1 cellular context compared by ENCODE assay signal in the genomic region with DNA sequence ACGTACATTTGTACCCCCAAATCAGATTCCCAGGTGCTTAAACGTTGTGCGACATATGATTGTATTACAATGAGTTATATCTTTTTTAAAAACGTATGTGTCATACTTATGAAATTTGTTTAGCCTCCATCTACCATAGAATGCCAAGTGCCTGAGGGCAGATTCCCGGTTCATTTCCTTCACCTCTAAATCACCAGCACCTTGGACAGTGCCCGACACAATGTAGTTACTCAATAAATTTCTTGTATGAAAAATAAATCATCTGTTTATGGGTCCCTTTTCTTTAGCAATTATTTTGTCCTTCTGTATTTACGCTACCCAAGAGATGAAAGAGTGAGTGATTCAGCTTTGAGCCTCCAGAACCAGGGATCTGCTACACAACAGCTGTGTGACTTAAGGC.
TF ChIP-seq lines count a peak whose summit lies in the region.

No MANE protein-coding gene starts in this region.

TF ChIP-seq in SK-N-SH treated with all-trans-retinoic acid at 6 μM for 48 hours, 23 proteins besides CTCF, POLR2A, EP300 and RAD21 (continued from another document):
- TF ChIP-seq, protein P1, sequence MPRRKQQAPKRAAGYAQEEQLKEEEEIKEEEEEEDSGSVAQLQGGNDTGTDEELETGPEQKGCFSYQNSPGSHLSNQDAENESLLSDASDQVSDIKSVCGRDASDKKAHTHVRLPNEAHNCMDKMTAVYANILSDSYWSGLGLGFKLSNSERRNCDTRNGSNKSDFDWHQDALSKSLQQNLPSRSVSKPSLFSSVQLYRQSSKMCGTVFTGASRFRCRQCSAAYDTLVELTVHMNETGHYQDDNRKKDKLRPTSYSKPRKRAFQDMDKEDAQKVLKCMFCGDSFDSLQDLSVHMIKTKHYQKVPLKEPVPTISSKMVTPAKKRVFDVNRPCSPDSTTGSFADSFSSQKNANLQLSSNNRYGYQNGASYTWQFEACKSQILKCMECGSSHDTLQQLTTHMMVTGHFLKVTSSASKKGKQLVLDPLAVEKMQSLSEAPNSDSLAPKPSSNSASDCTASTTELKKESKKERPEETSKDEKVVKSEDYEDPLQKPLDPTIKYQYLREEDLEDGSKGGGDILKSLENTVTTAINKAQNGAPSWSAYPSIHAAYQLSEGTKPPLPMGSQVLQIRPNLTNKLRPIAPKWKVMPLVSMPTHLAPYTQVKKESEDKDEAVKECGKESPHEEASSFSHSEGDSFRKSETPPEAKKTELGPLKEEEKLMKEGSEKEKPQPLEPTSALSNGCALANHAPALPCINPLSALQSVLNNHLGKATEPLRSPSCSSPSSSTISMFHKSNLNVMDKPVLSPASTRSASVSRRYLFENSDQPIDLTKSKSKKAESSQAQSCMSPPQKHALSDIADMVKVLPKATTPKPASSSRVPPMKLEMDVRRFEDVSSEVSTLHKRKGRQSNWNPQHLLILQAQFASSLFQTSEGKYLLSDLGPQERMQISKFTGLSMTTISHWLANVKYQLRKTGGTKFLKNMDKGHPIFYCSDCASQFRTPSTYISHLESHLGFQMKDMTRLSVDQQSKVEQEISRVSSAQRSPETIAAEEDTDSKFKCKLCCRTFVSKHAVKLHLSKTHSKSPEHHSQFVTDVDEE (CRISPR knock-in tag; IDR thresholded peaks at IDR 0.05) = no peak
- TF ChIP-seq ARNTL (CRISPR knock-in tag; IDR thresholded peaks at IDR 0.05; ENCODE audit: borderline replicate concordance, low read depth) = no peak
- no peak for TF ChIP-seq CSDC2 (CRISPR knock-in tag; IDR thresholded peaks at IDR 0.05)
- no peak for TF ChIP-seq ISL1 (CRISPR knock-in tag; IDR thresholded peaks at IDR 0.05)
